ENCODE assay signal across 8 cellular contexts in genomic region chr1:53410100-53410541, GRCh38. TPM values are rescaled to one million over a fixed set of nuclear protein-coding genes. Genes with fewer than 3 reads are reported as not detected.
DNase-seq lines count a peak whose midpoint lies in the region; ATAC-seq, FAIRE-seq and TF ChIP-seq lines count a peak whose summit lies in the region.

No MANE protein-coding gene starts in this region.

- no peak overlapping the region for H3K27ac ChIP-seq in K562 (ENCODE audit: extremely low read depth, low read depth, low read length)

- no peak overlapping the region for H3K9ac ChIP-seq in K562 (ENCODE audit: insufficient read depth in 1 of 2, low read depth in 2 of 2, low read length in 2 of 2)

- no peaks in the 10 kb centered on the region for H3K79me2 ChIP-seq in K562 (ENCODE audit: control insufficient read depth, insufficient read depth, low read length)

- in situ Hi-C loops in K562 (cut with MboI) = no loop called here

- peaks cover 63 to 84% of the 10 kb centered on the region in 2 experiments for H3K27me3 ChIP-seq in K562 (ENCODE audit: control insufficient read depth in 2 of 2, insufficient read depth in 2 of 2, low read length in 2 of 2)

- no peak overlapping the region for H3K4me2 ChIP-seq in K562 (ENCODE audit: insufficient read depth, low read length)

- FAIRE-seq in K562 (lab: Jason Lieb, UNC) = no peak

- POLR2A ChIA-PET in K562 (lab: Yijun Ruan, JAX) = interaction anchor here (0.6 kb wide), 1 partner anchor 30 kb away, joined by 3 read pairs; no protein-coding TSS in a partner anchor

- 2% methylated on average over 12 of the region's 12 CpGs for WGBS in K562 (ENCODE audit: insufficient coverage, low coverage, missing lambda C conversion rate)

- H3K9me1 ChIP-seq in K562 (ENCODE audit: control insufficient read depth, insufficient read depth, low read length) = no peaks in the 10 kb centered on the region

- no peaks in the 10 kb centered on the region for H3K36me3 ChIP-seq in K562 (ENCODE audit: control insufficient read depth, insufficient read depth, low read length)

- H3K9me3 ChIP-seq in K562 (replicated peaks; ENCODE audit: control insufficient read depth, insufficient read depth, low read depth, low read length) = no peaks in the 10 kb centered on the region

- CTCF ChIA-PET in K562 (lab: Yijun Ruan, JAX; ENCODE audit: low intra/inter-chr PET ratio) = no interaction called here

- ATAC-seq in K562 (peak; percentile 66), HG02970 (IDR thresholded peaks at IDR 0.05; ENCODE audit: low FRiP score, unreplicated experiment) (no peak)

- H4K20me1 ChIP-seq in K562 (replicated peaks; ENCODE audit: control insufficient read depth, insufficient read depth, low read length) = peaks cover 8% of the 10 kb centered on the region

- no peak for TF ChIP-seq CTCF in K562 (IDR thresholded peaks at IDR 0.05 in 2 of 3, conservative IDR thresholded peaks at IDR 0.05 in 1 of 3; ENCODE audit: insufficient read depth in 2 of 3, low read depth in 1 of 3, low read length in 3 of 3)

- BruUV-seq in K562 (replicated peaks; lab: Mats Ljungman, UMichigan) = no TSS peak

- no peak overlapping the region for H2AFZ ChIP-seq in K562 (ENCODE audit: low read depth, low read length)

- DNase-seq in NCI-H82 (lab: John Stamatoyannopoulos, UW) (peak; percentile 49), NCI-H82 treated with DMSO at 0.1 percent for 48 hours (lab: John Stamatoyannopoulos, UW; ENCODE audit: unreplicated experiment) (no peak), NCI-H146 treated with DMSO at 0.1 percent for 48 hours (lab: John Stamatoyannopoulos, UW; ENCODE audit: unreplicated experiment) (peak; percentile 25), K562 (ENCODE audit: extremely low read depth in 1 of 4, low spot score in 3 of 4) (no peak), NCI-H345 treated with DMSO at 0.1 percent for 48 hours (lab: John Stamatoyannopoulos, UW; ENCODE audit: unreplicated experiment) (no peak), germinal center (ENCODE audit: low spot score) (no peak)
- DNase-seq in stimulated activated CD8-positive, alpha-beta memory T cell treated with anti-CD3 and anti-CD28 coated beads, Interleukin-4, amount 100 ng/mL, for 48 hours = peak; percentile 37

- no peak overlapping the region for H3K4me3 ChIP-seq in K562

- no peak for TF ChIP-seq RAD21 in K562 (CRISPR knock-in tag; conservative IDR thresholded peaks at IDR 0.05 in 1 of 2, IDR thresholded peaks at IDR 0.05 in 1 of 2)

- intact Hi-C loops in K562 (cut with micrococcal nuclease) = no loop called here

- TF ChIP-seq EP300 in K562 (IDR thresholded peaks at IDR 0.05; ENCODE audit: low read length) = no peak

- no peaks in the 10 kb centered on the region; a peak in 1 of 5 replicates for H3K4me1 ChIP-seq in K562 (replicated peaks in 1 of 2; ENCODE audit: control insufficient read depth in 2 of 2, insufficient read depth in 2 of 2, low read length in 2 of 2)

- TF ChIP-seq POLR2A in K562 (conservative IDR thresholded peaks at IDR 0.05) = no peak

TF ChIP-seq in K562, 482 proteins besides CTCF, POLR2A, EP300 and RAD21:
- TF ChIP-seq E2F6 (IDR thresholded peaks at IDR 0.05; ENCODE audit: borderline replicate concordance in 1 of 2, extremely low read depth in 1 of 2, insufficient read depth in 1 of 2, insufficient read length in 1 of 2, low read depth in 1 of 2, low read length in 1 of 2, poor library complexity in 1 of 2, severe bottlenecking in 1 of 2) (peak in 1 of 2 experiments; percentile 4), PCBP1 (IDR thresholded peaks at IDR 0.05; ENCODE audit: low read depth, low read length, poor library complexity, severe bottlenecking) (no peak), HDAC6 (IDR thresholded peaks at IDR 0.05; ENCODE audit: low read depth, low read length) (no peak), STAT5B (CRISPR knock-in tag; IDR thresholded peaks at IDR 0.05) (no peak), SMARCA4 (IDR thresholded peaks at IDR 0.05) (no peak), ZNF717 (CRISPR knock-in tag; IDR thresholded peaks at IDR 0.05) (no peak), CBFA2T3 (IDR thresholded peaks at IDR 0.05) (no peak), MEIS2 (IDR thresholded peaks at IDR 0.05; ENCODE audit: partially characterized antibody) (peak; percentile 5)

RNA-seq across cellular contexts. Expression of gene DMRTB1, which starts 49.1 kb away (rescaled TPM):
- total RNA-seq in K562 (2011; cell fraction: chromatin; rRNA removed; ENCODE audit: low replicate concordance) = not detected in 2 replicates
- total RNA-seq in K562 (2011; cell fraction: nucleolus; rRNA removed) = not detected in 2 replicates
- total RNA-seq in K562 (2011; cell fraction: nucleoplasm; rRNA removed) = not detected in 2 replicates
- 0.20 and 0.27 TPM in 2 replicates for total RNA-seq in K562 (2014; rRNA removed)
- total RNA-seq in K562 (2014; rRNA removed; fragmentation: Illumina TruSeq; extraction: Trizol) = 0.13 TPM in 1 of 2 replicates, not detected in the other
- 0.11 TPM in 1 of 2 replicates, not detected in the other for total RNA-seq in K562 (2015; rRNA removed; fragmentation: Illumina TruSeq; extraction: Trizol)
- total RNA-seq in K562 (2021) = 0.11 and 0.35 TPM in 2 replicates
- polyA plus RNA-seq in K562 (2011; rRNA removed) = not detected in 2 replicates
- 0.07 TPM in 1 of 2 replicates, not detected in the other for polyA plus RNA-seq in K562 (2011; cell fraction: cytosol; rRNA removed)
- not detected in 2 replicates for polyA plus RNA-seq in K562 (2011; cell fraction: nucleus; rRNA removed)
- 0.10 and 0.28 TPM in 2 replicates for polyA plus RNA-seq in K562 (2012)
- 0.12 and 0.16 TPM in 2 replicates for polyA plus RNA-seq in K562 (2014; fragmentation: Illumina TruSeq; extraction: Trizol)
- polyA plus RNA-seq in K562 (2014; fragmentation: Nextera tagmentation; extraction: Ambion mirVana) = under 1 TPM; 0.06 TPM
- 0.09 and 0.27 TPM in 2 replicates for polyA plus RNA-seq in K562 (2014; rRNA removed)
- not detected in 2 replicates for polyA minus RNA-seq in K562 (2011; rRNA and poly(A)+ RNA removed)
- not detected in 2 replicates for polyA minus RNA-seq in K562 (2011; cell fraction: cytosol; rRNA and poly(A)+ RNA removed)
- not detected in 2 replicates for polyA minus RNA-seq in K562 (2011; cell fraction: nucleus; rRNA and poly(A)+ RNA removed)

Comparison
In these comparisons a context has a peak if more than half of its experiments do, and no peak if none do; other contexts are left out.
1. DNase-seq: peak in NCI-H82 (single experiment), NCI-H146 treated with DMSO at 0.1 percent for 48 hours (single experiment) and stimulated activated CD8-positive, alpha-beta memory T cell treated with anti-CD3 and anti-CD28 coated beads, Interleukin-4, amount 100 ng/mL, for 48 hours (single experiment); none in NCI-H82 treated with DMSO at 0.1 percent for 48 hours (single experiment), K562 (0 of 4), NCI-H345 treated with DMSO at 0.1 percent for 48 hours (single experiment) and germinal center (single experiment).